9 cellular contexts compared by ENCODE assay signal in the genomic region with DNA sequence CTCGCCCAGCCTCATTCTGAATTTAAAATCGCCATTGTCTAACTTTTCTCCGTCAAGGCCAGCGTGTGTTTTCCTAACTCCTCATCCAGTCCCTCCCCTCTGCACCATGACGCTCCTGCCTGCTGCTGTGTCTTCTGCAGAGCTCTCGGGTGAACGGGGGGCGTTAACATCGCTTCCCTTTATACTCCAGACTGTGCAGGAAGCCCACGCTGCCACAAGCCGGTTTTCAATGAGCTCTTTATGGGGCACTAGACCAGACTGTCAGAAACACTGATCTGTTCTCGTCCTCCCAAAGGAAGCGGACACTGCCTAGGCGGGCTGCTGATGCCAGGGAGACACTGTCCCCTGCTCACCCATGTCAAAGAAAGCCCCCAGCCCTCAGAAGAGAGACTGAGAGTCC. TPM values are rescaled to one million over a fixed set of nuclear protein-coding genes. Genes with fewer than 3 reads are reported as not detected.
DNase-seq lines count a peak whose midpoint lies in the region; ATAC-seq and TF ChIP-seq lines count a peak whose summit lies in the region.
"Had no signal": no experiment of that assay in that cellular context is flagged by ENCODE, and none has a peak within 500 bp of the region (broad histone marks: within the 10 kb centered on the region; RNA-seq: fewer than 3 reads in every experiment).

No MANE protein-coding gene starts in this region.

- no peaks in the 10 kb centered on the region for H3K27me3 ChIP-seq in ectodermal cell (ENCODE audit: control insufficient read depth, insufficient read depth, low read length, poor library complexity, severe bottlenecking)
- no peaks in the 10 kb centered on the region for H3K27me3 ChIP-seq in WERI-Rb-1 (ENCODE audit: insufficient read depth, low read depth, severe bottlenecking)

- TF ChIP-seq POLR2A in NB4 (IDR thresholded peaks at IDR 0.05; ENCODE audit: extremely low read depth, insufficient read length) = no peak

- TF ChIP-seq CTCF in NB4 (IDR thresholded peaks at IDR 0.05; ENCODE audit: low read depth, low read length) (no peak), WERI-Rb-1 (IDR thresholded peaks at IDR 0.05; ENCODE audit: low read depth, low read length) (no peak), MCF 10A (IDR thresholded peaks at IDR 0.05; ENCODE audit: unreplicated experiment) (no peak)

- H3K4me1 ChIP-seq in ectodermal cell (ENCODE audit: control insufficient read depth, insufficient read depth, low read length) = no peaks in the 10 kb centered on the region

- WGBS in ectodermal cell, 2 experiments = 85 to 87% methylated on average over 14 of the region's 14 CpGs

- H3K4me3 ChIP-seq in NB4 (ENCODE audit: low read depth, low read length) (no peak overlapping the region), ectodermal cell (ENCODE audit: insufficient read depth, low read depth, low read length) (no peak overlapping the region), WERI-Rb-1 (ENCODE audit: low read depth, low read length) (no peak overlapping the region)

- no peaks in the 10 kb centered on the region for H3K9me3 Mint-ChIP-seq in T-helper 1 cell treated with Interleukin-12 subunit alpha and Interleukin-12 subunit beta and Interleukin-4 antibody, amounts not matched to agents 30 μg/mL and 1 μg/mL, for 36 hours
- H3K9me3 Mint-ChIP-seq in MCF 10A (ENCODE audit: unreplicated experiment) = no peaks in the 10 kb centered on the region

- ATAC-seq in HG02852 (IDR thresholded peaks at IDR 0.05; ENCODE audit: unreplicated experiment) = no peak

- POLR2A ChIA-PET in MCF 10A (lab: Yijun Ruan, JAX) = no interaction called here

- H3K27me3 Mint-ChIP-seq in T-helper 1 cell treated with Interleukin-12 subunit alpha and Interleukin-12 subunit beta and Interleukin-4 antibody, amounts not matched to agents 30 μg/mL and 1 μg/mL, for 36 hours (ENCODE audit: low read depth) = no peaks in the 10 kb centered on the region
- H3K27me3 Mint-ChIP-seq in MCF 10A (ENCODE audit: insufficient read depth, unreplicated experiment) = no peaks in the 10 kb centered on the region

- H3K36me3 Mint-ChIP-seq in T-helper 1 cell treated with Interleukin-12 subunit alpha and Interleukin-12 subunit beta and Interleukin-4 antibody, amounts not matched to agents 30 μg/mL and 1 μg/mL, for 36 hours (ENCODE audit: low read depth) = peaks cover 29% of the 10 kb centered on the region
- H3K36me3 Mint-ChIP-seq in MCF 10A (ENCODE audit: insufficient read depth, unreplicated experiment) = peaks cover 15% of the 10 kb centered on the region

- no TSS peak for BruUV-seq in MCF 10A (replicated peaks; lab: Mats Ljungman, UMichigan)

- peaks cover 9% of the 10 kb centered on the region for H3K4me1 Mint-ChIP-seq in T-helper 1 cell treated with Interleukin-12 subunit alpha and Interleukin-12 subunit beta and Interleukin-4 antibody, amounts not matched to agents 30 μg/mL and 1 μg/mL, for 36 hours (ENCODE audit: low read depth)
- peaks cover 6% of the 10 kb centered on the region for H3K4me1 Mint-ChIP-seq in MCF 10A (ENCODE audit: insufficient read depth, unreplicated experiment)

- DNase-seq in T-helper 1 cell = no peak
- DNase-seq in NB4 (ENCODE audit: low read depth) = peak; percentile 35
- DNase-seq in WERI-Rb-1 = no peak
- no peak for DNase-seq in MCF 10A (ENCODE audit: unreplicated experiment)
- DNase-seq: activated CD4-positive, alpha-beta T cell treated with anti-CD3 and anti-CD28 coated beads for 1 hour had no signal

- no peak overlapping the region for H3K4me3 Mint-ChIP-seq in T-helper 1 cell treated with Interleukin-12 subunit alpha and Interleukin-12 subunit beta and Interleukin-4 antibody, amounts not matched to agents 30 μg/mL and 1 μg/mL, for 36 hours
- H3K4me3 Mint-ChIP-seq in MCF 10A (ENCODE audit: unreplicated experiment) = no peak overlapping the region

- H3K9me3 ChIP-seq in ectodermal cell (ENCODE audit: control insufficient read depth, low read length) (no peaks in the 10 kb centered on the region), WERI-Rb-1 (ENCODE audit: severe bottlenecking) (no peaks in the 10 kb centered on the region)

- intact Hi-C loops in MCF 10A (cut with micrococcal nuclease) = no loop called here

- H3K27ac ChIP-seq in ectodermal cell (ENCODE audit: insufficient read depth, low read depth, low read length, poor library complexity, severe bottlenecking) (peak overlapping the region; percentile 40), temporal lobe (ENCODE audit: low read depth, low read length) (peak overlapping the region; percentile 59), WERI-Rb-1 (no peak overlapping the region; the same call in 1 of the 2 replicates)

- peak overlapping the region; percentile 59 for H3K27ac Mint-ChIP-seq in T-helper 1 cell treated with Interleukin-12 subunit alpha and Interleukin-12 subunit beta and Interleukin-4 antibody, amounts not matched to agents 30 μg/mL and 1 μg/mL, for 36 hours
- no peak overlapping the region for H3K27ac Mint-ChIP-seq in MCF 10A (ENCODE audit: low read depth, unreplicated experiment)

- CTCF ChIA-PET in MCF 10A (lab: Yijun Ruan, JAX) = interaction anchor here (1.1 kb wide), 1 partner anchor 22 kb away, joined by 3 read pairs; no protein-coding TSS in a partner anchor

- no peaks in the 10 kb centered on the region for H3K36me3 ChIP-seq in ectodermal cell (ENCODE audit: control insufficient read depth, insufficient read depth, low read length)
- H3K36me3 ChIP-seq in WERI-Rb-1 = no peaks in the 10 kb centered on the region

RNA-seq across cellular contexts. Expression of a gene that starts 13.3 kb away (rescaled TPM):
- 0.59 TPM for polyA plus RNA-seq in ectodermal cell (2013, experiment 1 of 4)
- polyA plus RNA-seq in ectodermal cell (2013, experiment 2 of 4) = not detected
- polyA plus RNA-seq in ectodermal cell (2013, experiment 3 of 4) = not detected
- polyA plus RNA-seq in ectodermal cell (2013, experiment 4 of 4) = 1.0 TPM
- total RNA-seq in temporal lobe (not detected), MCF 10A (2022) (not detected in 2 replicates)

RNA-seq across cellular contexts. Expression of a gene that starts 20.5 kb away (rescaled TPM):
- 6.6 TPM for polyA plus RNA-seq in ectodermal cell (2013, experiment 1 of 4)
- polyA plus RNA-seq in ectodermal cell (2013, experiment 2 of 4) = 9.4 TPM
- 4.8 TPM for polyA plus RNA-seq in ectodermal cell (2013, experiment 3 of 4)
- 5.3 TPM for polyA plus RNA-seq in ectodermal cell (2013, experiment 4 of 4)
- total RNA-seq in temporal lobe (2.7 TPM), MCF 10A (2022) (17.5 and 33.4 TPM in 2 replicates)

RNA-seq across cellular contexts. Expression of a gene that starts 27.7 kb away (rescaled TPM):
- polyA plus RNA-seq in ectodermal cell (2013, experiment 1 of 4) = 54.6 TPM
- polyA plus RNA-seq in ectodermal cell (2013, experiment 2 of 4) = 49.0 TPM
- 38.8 TPM for polyA plus RNA-seq in ectodermal cell (2013, experiment 3 of 4)
- 44.9 TPM for polyA plus RNA-seq in ectodermal cell (2013, experiment 4 of 4)
- total RNA-seq in temporal lobe (30.7 TPM), MCF 10A (2022) (16.2 and 19.5 TPM in 2 replicates)

RNA-seq across cellular contexts. Expression of a gene that starts 56.8 kb away (rescaled TPM):
- polyA plus RNA-seq in ectodermal cell (2013, experiment 1 of 4) = 0.61 TPM
- polyA plus RNA-seq in ectodermal cell (2013, experiment 2 of 4) = 0.73 TPM
- polyA plus RNA-seq in ectodermal cell (2013, experiment 3 of 4) = 1.4 TPM
- polyA plus RNA-seq in ectodermal cell (2013, experiment 4 of 4) = 1.4 TPM
- 2.0 TPM for total RNA-seq in temporal lobe
- total RNA-seq in MCF 10A (2022) = not detected in 2 replicates

RNA-seq across cellular contexts. Expression of a gene that starts 59.2 kb away (rescaled TPM):
- not detected for polyA plus RNA-seq in ectodermal cell (2013, experiment 1 of 4)
- polyA plus RNA-seq in ectodermal cell (2013, experiment 2 of 4) = 0.27 TPM
- polyA plus RNA-seq in ectodermal cell (2013, experiment 3 of 4) = 0.85 TPM
- 0.57 TPM for polyA plus RNA-seq in ectodermal cell (2013, experiment 4 of 4)
- 2.0 TPM for total RNA-seq in temporal lobe
- not detected in 2 replicates for total RNA-seq in MCF 10A (2022)
